In the genomic region with DNA sequence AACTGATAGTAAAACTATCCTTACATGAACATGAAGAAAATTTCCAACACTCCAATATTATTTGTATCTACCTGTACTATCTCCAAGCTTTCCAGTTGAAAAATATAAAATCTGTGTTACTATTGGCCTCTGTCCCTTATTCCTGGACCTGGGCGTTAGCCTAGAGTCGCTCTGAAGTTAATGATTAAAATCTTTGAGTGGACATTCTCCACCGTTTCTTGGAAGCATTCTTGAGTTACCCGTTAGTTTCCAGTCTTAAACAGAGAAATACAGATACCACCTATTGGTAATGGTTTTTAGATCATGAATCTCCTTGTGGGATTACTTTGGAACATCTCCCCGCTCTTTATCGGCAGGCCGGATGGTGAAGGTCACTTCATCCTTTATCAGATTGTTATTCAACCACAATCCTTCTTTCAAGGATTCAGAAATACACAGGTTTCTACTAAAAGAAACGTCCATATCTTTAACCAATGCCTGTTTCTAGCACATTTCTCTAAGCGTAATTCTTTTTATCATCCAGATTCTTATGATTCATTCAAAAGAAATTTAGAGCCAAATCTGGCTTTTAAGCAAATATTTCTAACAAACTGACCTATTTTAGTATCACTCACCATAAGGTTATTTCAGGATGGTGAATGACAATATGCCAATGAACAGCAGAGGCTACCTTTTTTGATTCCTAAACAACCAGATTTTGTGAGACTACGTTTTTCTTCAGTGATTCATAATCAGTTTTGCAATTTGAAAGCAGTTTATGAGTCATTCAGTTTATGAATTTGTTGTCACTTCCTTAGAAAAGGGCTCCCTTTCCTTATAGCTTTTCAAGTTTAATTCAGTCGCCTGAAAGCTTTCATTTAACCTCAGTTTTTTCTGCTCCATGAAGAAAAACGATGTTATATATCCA, we compare ENCODE assay signal across 8 cellular contexts.
A peak's percentile ranks its signal among the peaks of the same experiment; 100 is the strongest.
DNase-seq lines count a peak whose midpoint lies in the region; ATAC-seq, FAIRE-seq and TF ChIP-seq lines count a peak whose summit lies in the region.

No MANE protein-coding gene starts in this region.

- RAD21 ChIA-PET in GM12878 (lab: Charles Lee; ENCODE audit: unreplicated experiment) = interaction anchor here (1.5 to 1.9 kb wide), 3 partner anchors 25 to 74 kb away, joined by 3 to 22 read pairs (median 5); no protein-coding TSS in a partner anchor

- 2% methylated on average over 12 of the region's 12 CpGs for WGBS in A549 (ENCODE audit: missing lambda C conversion rate)
- WGBS in GM12878 (ENCODE audit: insufficient coverage, insufficient replicate concordance, low lambda C conversion rate, missing lambda C conversion rate) = 69% methylated on average over 12 of the region's 12 CpGs

- TF ChIP-seq RAD21 in A549 (conservative IDR thresholded peaks at IDR 0.05 in 1 of 2, IDR thresholded peaks at IDR 0.05 in 1 of 2) = peak in 1 of 2 experiments; percentile 41; a peak in 2 of 5 replicates
- no peak for TF ChIP-seq RAD21 in GM12878 (IDR thresholded peaks at IDR 0.05; ENCODE audit: insufficient read depth, low read depth, low read length)

- in situ Hi-C loops in GM12878 (cut with MboI) = no loop called here

- H3K9ac ChIP-seq in GM12878 (ENCODE audit: control insufficient read depth, insufficient read depth, low read length) = no peak overlapping the region

- FAIRE-seq in A549 (lab: Jason Lieb, UNC) (no peak), GM12878 (lab: Jason Lieb, UNC) (peak; percentile 7)

- TF ChIP-seq POLR2A in A549 (IDR thresholded peaks at IDR 0.05; ENCODE audit: low read length) = no peak
- no peak for TF ChIP-seq POLR2A in GM12878 (IDR thresholded peaks at IDR 0.05; ENCODE audit: low read depth, low read length)

- TF ChIP-seq CTCF in A549 (IDR thresholded peaks at IDR 0.05) (no peak), GM12878 (IDR thresholded peaks at IDR 0.05 in 2 of 3, conservative IDR thresholded peaks at IDR 0.05 in 1 of 3; ENCODE audit: control insufficient read depth in 2 of 3, extremely low read depth in 1 of 3, insufficient read depth in 1 of 3, low read depth in 3 of 3, low read length in 3 of 3) (no peak), GM23338 (conservative IDR thresholded peaks at IDR 0.05; ENCODE audit: low read depth in 2 of 2) (no peak)

- peak overlapping the region; percentile 94 to 95 for H3K27ac ChIP-seq in A549
- peak overlapping the region; percentile 89 for H3K27ac ChIP-seq in GM12878 (ENCODE audit: control insufficient read depth, insufficient read depth)
- no peak overlapping the region for H3K27ac ChIP-seq in GM23338 (ENCODE audit: low read depth)

- POLR2A ChIA-PET in A549 (lab: Yijun Ruan, JAX) (interaction anchor here (0.6 to 1.7 kb wide), 3 partner anchors 56 to 555 kb away, joined by 3 to 5 read pairs (median 5); no protein-coding TSS in a partner anchor), GM12878 (lab: Charles Lee) (no interaction called here)

- no TSS peak for BruUV-seq in GM12878 (replicated peaks; lab: Mats Ljungman, UMichigan)

- no peak overlapping the region for H3K27ac Mint-ChIP-seq in GM23338

- intact Hi-C loops in GM12878 (cut with micrococcal nuclease; ENCODE audit: unreplicated experiment) = loop anchor here (1.0 kb wide), 1 partner anchor 73 kb away; no protein-coding TSS in a partner anchor

- no peaks in the 10 kb centered on the region for H3F3A ChIP-seq in GM23338 (replicated peaks; ENCODE audit: low read depth)

- H3K9me2 ChIP-seq in GM23338 (ENCODE audit: insufficient read depth) = 0 out of 2 replicates have a peak, but pooled peaks cover 4% of the 10 kb centered on the region

- peak overlapping the region; percentile 5; the same call in 1 of the 2 replicates for H2AFZ ChIP-seq in GM12878 (ENCODE audit: control insufficient read depth, low read depth, low read length)
- no peak overlapping the region for H2AFZ ChIP-seq in GM23338

- SMC1A ChIA-PET in GM12878 (lab: Charles Lee; ENCODE audit: uncharacterized antibody, unreplicated experiment) = interaction anchor here (1.1 to 1.7 kb wide), 3 partner anchors 65 to 79 kb away, joined by 3 to 6 read pairs (median 6); no protein-coding TSS in a partner anchor

- DNase-seq in A549 (ENCODE audit: low read depth in 1 of 2, low spot score in 1 of 2) = peak in 1 of 2 experiments; percentile 81
- peak; percentile 91 for DNase-seq in HS-27A (ENCODE audit: low read depth)
- DNase-seq in GM12878 (ENCODE audit: low read depth, low spot score) = peak; percentile 37
- DNase-seq in lung microvascular endothelial cell (ENCODE audit: low read depth in 2 of 2) = peak; percentile 59 to 87
- no peak for DNase-seq in NCI-H526 treated with DMSO at 0.1 percent for 48 hours (lab: John Stamatoyannopoulos, UW)
- DNase-seq in medulla oblongata (ENCODE audit: extremely low spot score) = no peak
- DNase-seq in GM23338 (ENCODE audit: low spot score) = no peak

- H4K20me1 ChIP-seq in GM12878 (ENCODE audit: control insufficient read depth, insufficient read depth) (no peaks in the 10 kb centered on the region), GM23338 (replicated peaks; ENCODE audit: insufficient read depth) (no peaks in the 10 kb centered on the region)

- H3K36me3 ChIP-seq in GM12878 (ENCODE audit: control insufficient read depth in 2 of 2, insufficient read depth in 2 of 2, low read length in 1 of 2) (no peaks in the 10 kb centered on the region), GM23338 (ENCODE audit: insufficient read depth) (no peaks in the 10 kb centered on the region)

- peaks cover 2% of the 10 kb centered on the region for H3K27me3 Mint-ChIP-seq in GM23338 (ENCODE audit: insufficient read depth, low read depth, poor library complexity)

- no peaks in the 10 kb centered on the region for H3K27me3 ChIP-seq in GM12878 (replicated peaks in 1 of 2; ENCODE audit: control insufficient read depth in 2 of 2, insufficient read depth in 2 of 2, low read length in 1 of 2)
- H3K27me3 ChIP-seq in GM23338 (ENCODE audit: insufficient read depth) = no peaks in the 10 kb centered on the region

- no peaks in the 10 kb centered on the region for H3K79me2 ChIP-seq in GM12878 (ENCODE audit: control insufficient read depth, insufficient read depth, low read length)
- no peaks in the 10 kb centered on the region for H3K79me2 ChIP-seq in GM23338 (replicated peaks; ENCODE audit: insufficient read depth)

- H3K4me3 ChIP-seq in A549 (no peak overlapping the region), GM12878 (peak overlapping the region; percentile 55; the same call in 1 of the 2 replicates), GM23338 (no peak overlapping the region)

- H3K36me3 Mint-ChIP-seq in GM23338 (ENCODE audit: low read depth) = no peaks in the 10 kb centered on the region

- ATAC-seq in A549 = peak; percentile 54 to 69; a peak in 5 of 6 replicates
- ATAC-seq in GM12878 = peak; percentile 63
- ATAC-seq in GM23338 = no peak
- ATAC-seq in GM21717 (IDR thresholded peaks at IDR 0.05; ENCODE audit: unreplicated experiment) = no peak

- H3K9me3 Mint-ChIP-seq in GM23338 = no peaks in the 10 kb centered on the region

- H3K4me1 ChIP-seq in A549 (peaks cover 66% of the 10 kb centered on the region), GM12878 (ENCODE audit: control insufficient read depth, insufficient read depth, low read length) (peaks cover 5% of the 10 kb centered on the region; the same call in 1 of the 2 replicates), GM23338 (ENCODE audit: insufficient read depth) (no peaks in the 10 kb centered on the region)

- H3K4me1 Mint-ChIP-seq in GM23338 = peaks cover 5% of the 10 kb centered on the region

- H3K4me2 ChIP-seq in A549 (peak overlapping the region; percentile 85), GM12878 (ENCODE audit: control insufficient read depth, insufficient read depth) (peak overlapping the region; percentile 74), GM23338 (no peak overlapping the region)

- CTCF ChIA-PET in A549 (lab: Yijun Ruan, JAX) (interaction anchor here (1.6 kb wide), 1 partner anchor 218 kb away, joined by 7 read pairs; no protein-coding TSS in a partner anchor), GM12878 (lab: Yijun Ruan, JAX) (no interaction called here)

- no peak overlapping the region for H3K4me3 Mint-ChIP-seq in GM23338

- TF ChIP-seq EP300 in A549 (IDR thresholded peaks at IDR 0.05) (peak in 1 of 2 experiments; percentile 32; a peak in 1 of 5 replicates), GM12878 (IDR thresholded peaks at IDR 0.05; ENCODE audit: borderline replicate concordance in 1 of 2, control insufficient read depth in 1 of 2, low read depth in 2 of 2, low read length in 2 of 2) (peak in 1 of 2 experiments; percentile 63; a peak in 1 of 4 replicates)

- H3K9me3 ChIP-seq in A549 = no peaks in the 10 kb centered on the region
- H3K9me3 ChIP-seq in GM12878 (replicated peaks; ENCODE audit: control insufficient read depth, insufficient read depth, low read length) = no peaks in the 10 kb centered on the region

TF ChIP-seq in A549, 52 proteins besides CTCF, POLR2A, EP300 and RAD21 (continues in another document):
- peak; percentile 62; the same call in 1 of the 2 replicates for TF ChIP-seq HOXB5 (CRISPR knock-in tag; IDR thresholded peaks at IDR 0.05)
- peak; percentile 43; the same call in 1 of the 3 replicates for TF ChIP-seq SMC3 (IDR thresholded peaks at IDR 0.05)
- TF ChIP-seq POLR2AphosphoS2 (conservative IDR thresholded peaks at IDR 0.05; ENCODE audit: low read length) = no peak
- TF ChIP-seq CEBPB (IDR thresholded peaks at IDR 0.05) = peak; percentile 70 to 90
- peak; percentile 93 for TF ChIP-seq FOSL2 (IDR thresholded peaks at IDR 0.05)
- TF ChIP-seq FOSL2 (CRISPR knock-in tag; IDR thresholded peaks at IDR 0.05) = peak; percentile 99

TF ChIP-seq in GM12878, 131 proteins besides CTCF, POLR2A, EP300 and RAD21 (continues in another document):
- peak in 1 of 2 experiments; percentile 92; a peak in 1 of 4 replicates for TF ChIP-seq ETV6 (conservative IDR thresholded peaks at IDR 0.05 in 1 of 2, IDR thresholded peaks at IDR 0.05 in 1 of 2; ENCODE audit: borderline replicate concordance in 1 of 2, low read depth in 1 of 2)
- peak; percentile 68 for TF ChIP-seq CREM (IDR thresholded peaks at IDR 0.05; ENCODE audit: low read depth)
- peak; percentile 34; the same call in 1 of the 2 replicates for TF ChIP-seq ATF7 (IDR thresholded peaks at IDR 0.05; ENCODE audit: low read depth)
- peak; percentile 97 for TF ChIP-seq JUNB (IDR thresholded peaks at IDR 0.05)
- no peak for TF ChIP-seq SREBF1 (IDR thresholded peaks at IDR 0.05; ENCODE audit: low read length)

TF ChIP-seq in GM23338, 12 proteins besides CTCF, POLR2A, EP300 and RAD21:
- no peak for TF ChIP-seq ZNF331 (CRISPR knock-in tag; IDR thresholded peaks at IDR 0.05; ENCODE audit: low read depth)
- TF ChIP-seq, protein P1, sequence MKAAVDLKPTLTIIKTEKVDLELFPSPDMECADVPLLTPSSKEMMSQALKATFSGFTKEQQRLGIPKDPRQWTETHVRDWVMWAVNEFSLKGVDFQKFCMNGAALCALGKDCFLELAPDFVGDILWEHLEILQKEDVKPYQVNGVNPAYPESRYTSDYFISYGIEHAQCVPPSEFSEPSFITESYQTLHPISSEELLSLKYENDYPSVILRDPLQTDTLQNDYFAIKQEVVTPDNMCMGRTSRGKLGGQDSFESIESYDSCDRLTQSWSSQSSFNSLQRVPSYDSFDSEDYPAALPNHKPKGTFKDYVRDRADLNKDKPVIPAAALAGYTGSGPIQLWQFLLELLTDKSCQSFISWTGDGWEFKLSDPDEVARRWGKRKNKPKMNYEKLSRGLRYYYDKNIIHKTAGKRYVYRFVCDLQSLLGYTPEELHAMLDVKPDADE (IDR thresholded peaks at IDR 0.05) = no peak
- TF ChIP-seq NANOG (IDR thresholded peaks at IDR 0.05; ENCODE audit: borderline replicate concordance) = no peak
- no peak for TF ChIP-seq ZNF114 (CRISPR knock-in tag; IDR thresholded peaks at IDR 0.05)

Comparison
In these comparisons a context has a peak if more than half of its experiments do, and no peak if none do; other contexts are left out.
1. ATAC-seq: peak in A549 (2 of 2) and GM12878 (single experiment); none in GM23338 (single experiment) and GM21717 (single experiment).
2. DNase-seq: peak in HS-27A (single experiment), GM12878 (single experiment) and lung microvascular endothelial cell (2 of 2); none in NCI-H526 treated with DMSO at 0.1 percent for 48 hours (single experiment), medulla oblongata (single experiment) and GM23338 (single experiment).